8 cellular contexts compared by ENCODE assay signal in the genomic region with DNA sequence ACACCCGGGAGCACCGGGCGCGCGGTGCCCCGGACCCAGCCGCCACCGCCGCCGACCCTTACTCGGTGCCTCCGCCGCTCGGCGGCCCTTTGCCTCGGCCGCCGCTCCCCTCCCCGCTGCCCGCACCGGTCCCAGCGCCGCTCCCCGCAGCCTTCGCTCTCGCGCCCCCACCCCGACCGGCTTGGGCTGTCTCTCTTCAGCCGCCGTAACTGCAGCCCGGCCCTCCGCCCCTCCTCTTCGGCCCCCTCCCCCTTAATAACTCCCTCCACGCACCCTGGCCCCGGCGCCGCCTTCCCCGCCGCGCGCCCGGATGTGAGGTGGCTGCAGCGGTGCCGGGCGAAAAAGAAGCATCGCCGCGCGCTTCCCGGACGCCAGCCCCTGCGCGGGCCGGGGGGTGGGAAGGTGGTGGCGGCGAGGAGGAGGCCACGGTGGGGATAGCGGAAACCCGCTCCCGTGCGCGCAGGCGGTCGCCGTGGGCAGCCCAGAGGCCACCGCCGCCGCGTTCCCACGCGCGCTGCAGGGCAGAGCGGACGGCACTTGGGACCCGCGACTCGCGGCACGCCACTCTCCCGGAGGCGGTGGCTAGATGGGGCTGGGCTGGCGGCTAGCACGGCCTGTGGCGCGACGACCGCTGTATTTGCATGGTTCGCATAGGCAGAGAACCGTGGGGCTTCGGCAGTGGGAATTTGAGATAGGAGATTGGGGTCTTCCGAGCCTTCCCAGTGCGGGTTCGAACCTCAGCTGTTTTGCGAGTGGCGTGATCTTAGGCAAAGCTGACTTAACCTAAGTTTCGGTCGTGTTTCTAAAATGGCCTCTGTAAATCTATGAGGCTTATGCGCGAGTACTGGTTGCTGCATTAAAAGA. TPM values are rescaled to one million over a fixed set of nuclear protein-coding genes. Genes with fewer than 3 reads are reported as not detected.
DNase-seq lines count a peak whose midpoint lies in the region; ATAC-seq and TF ChIP-seq lines count a peak whose summit lies in the region.

A gene with protein sequence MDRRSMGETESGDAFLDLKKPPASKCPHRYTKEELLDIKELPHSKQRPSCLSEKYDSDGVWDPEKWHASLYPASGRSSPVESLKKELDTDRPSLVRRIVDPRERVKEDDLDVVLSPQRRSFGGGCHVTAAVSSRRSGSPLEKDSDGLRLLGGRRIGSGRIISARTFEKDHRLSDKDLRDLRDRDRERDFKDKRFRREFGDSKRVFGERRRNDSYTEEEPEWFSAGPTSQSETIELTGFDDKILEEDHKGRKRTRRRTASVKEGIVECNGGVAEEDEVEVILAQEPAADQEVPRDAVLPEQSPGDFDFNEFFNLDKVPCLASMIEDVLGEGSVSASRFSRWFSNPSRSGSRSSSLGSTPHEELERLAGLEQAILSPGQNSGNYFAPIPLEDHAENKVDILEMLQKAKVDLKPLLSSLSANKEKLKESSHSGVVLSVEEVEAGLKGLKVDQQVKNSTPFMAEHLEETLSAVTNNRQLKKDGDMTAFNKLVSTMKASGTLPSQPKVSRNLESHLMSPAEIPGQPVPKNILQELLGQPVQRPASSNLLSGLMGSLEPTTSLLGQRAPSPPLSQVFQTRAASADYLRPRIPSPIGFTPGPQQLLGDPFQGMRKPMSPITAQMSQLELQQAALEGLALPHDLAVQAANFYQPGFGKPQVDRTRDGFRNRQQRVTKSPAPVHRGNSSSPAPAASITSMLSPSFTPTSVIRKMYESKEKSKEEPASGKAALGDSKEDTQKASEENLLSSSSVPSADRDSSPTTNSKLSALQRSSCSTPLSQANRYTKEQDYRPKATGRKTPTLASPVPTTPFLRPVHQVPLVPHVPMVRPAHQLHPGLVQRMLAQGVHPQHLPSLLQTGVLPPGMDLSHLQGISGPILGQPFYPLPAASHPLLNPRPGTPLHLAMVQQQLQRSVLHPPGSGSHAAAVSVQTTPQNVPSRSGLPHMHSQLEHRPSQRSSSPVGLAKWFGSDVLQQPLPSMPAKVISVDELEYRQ (minus strand): TSS at position 211 of the 864 bp plus-strand sequence. CDS start 1,124 bp downstream, outside the sequence.

- H3K79me2 ChIP-seq in ACC112 (ENCODE audit: control insufficient read depth, insufficient read depth, low read length, unreplicated experiment): peaks cover 28% of the 10 kb centered on the region

- peak; percentile 96 for DNase-seq in NCI-H69 (lab: John Stamatoyannopoulos, UW)
- DNase-seq in activated CD4-positive, alpha-beta T cell treated with anti-CD3 and anti-CD28 coated beads, Interleukin-2, amount 50 U/mL, for 48 hours: peak; percentile 84 to 86
- DNase-seq in dermis blood vessel endothelial cell: peak; percentile 92
- DNase-seq in right lobe of liver: peak; percentile 90 to 91 (median 91)
- DNase-seq in stimulated activated CD4-positive, alpha-beta T cell treated with anti-CD3 and anti-CD28 coated beads, Interleukin-4, amount 100 ng/mL, for 1 hour: peak; percentile 86

- no peak for TF ChIP-seq CTCF in right lobe of liver (IDR thresholded peaks at IDR 0.05)

- intact Hi-C loops in right lobe of liver (cut with DNase I): no loop called here

- H3K27me3 ChIP-seq in ACC112 (ENCODE audit: insufficient read depth, low read length) (no peaks in the 10 kb centered on the region), right lobe of liver (no peaks in the 10 kb centered on the region)

- H3K27ac ChIP-seq in ACC112 (ENCODE audit: low read depth, low read length): peak within 1 kb of the TSS; percentile 82
- H3K27ac ChIP-seq in right lobe of liver: peak within 1 kb of the TSS; percentile 85 to 97 (median 97)

- 1% methylated on average over 24 of the region's 100 CpGs for WGBS in right lobe of liver (ENCODE audit: insufficient coverage, low coverage, low lambda C conversion rate, missing lambda C conversion rate)

- H3K4me3 ChIP-seq in ACC112 (ENCODE audit: low read depth, low read length) (peak within 1 kb of the TSS; percentile 92), right lobe of liver (peak within 1 kb of the TSS; percentile 86 to 98 (median 88))

- peak within 1 kb of the TSS; percentile 88 for H2AFZ ChIP-seq in ACC112 (ENCODE audit: low read length, unreplicated experiment)

- H3K4me1 ChIP-seq in ACC112 (ENCODE audit: control insufficient read depth, insufficient read depth, low read length, unreplicated experiment) (peaks cover 15% of the 10 kb centered on the region), right lobe of liver (peaks cover 0 to 17% (median 3%) of the 10 kb centered on the region in 4 donors)

- peak; percentile 75 for TF ChIP-seq POLR2A in right lobe of liver (IDR thresholded peaks at IDR 0.05)

- no peaks in the 10 kb centered on the region for H3K9me3 ChIP-seq in right lobe of liver

- peak; percentile 39 for ATAC-seq in GM18867 (IDR thresholded peaks at IDR 0.05; ENCODE audit: unreplicated experiment)
- ATAC-seq in HG03175 (IDR thresholded peaks at IDR 0.05; ENCODE audit: unreplicated experiment): peak; percentile 45
- peak; percentile 89 to 95 (median 94) for ATAC-seq in right lobe of liver

- H3K36me3 ChIP-seq in ACC112 (ENCODE audit: insufficient read depth, low read length) (no peaks in the 10 kb centered on the region), right lobe of liver (peaks cover 0 to 18% (median 0%) of the 10 kb centered on the region in 4 donors)

RNA-seq across cellular contexts. Expression of the gene that starts here (rescaled TPM):
- total RNA-seq in dermis blood vessel endothelial cell (10.4 and 11.2 TPM in 2 replicates), right lobe of liver (10 to 100 TPM in 2 of 6 experiments, 1 to 10 TPM in 4; 4.2 to 11.9 (median 8.3) TPM)

Comparison
In these comparisons a context has a peak if more than half of its experiments do, and no peak if none do; other contexts are left out.
1. Peak in every context shown above with its lines: DNase-seq, ATAC-seq, H3K4me3 ChIP-seq and H3K27ac ChIP-seq.
2. ATAC-seq: peak in every context shown above with its lines; median percentile 94 in right lobe of liver; 45 in HG03175; 39 in GM18867.